8 cellular contexts compared by ENCODE assay signal in genomic region chr1:50977575-50978143, GRCh38.
DNase-seq lines count a peak whose midpoint lies in the region; TF ChIP-seq lines count a peak whose summit lies in the region.

No MANE protein-coding gene starts in this region.

- H3K27me3 Mint-ChIP-seq in activated naive CD4-positive, alpha-beta T cell treated with anti-CD3 and anti-CD28 coated beads, Interleukin-2, amount 10 ng/mL, durations not matched to agents 7 days and 5 days: peaks cover 34% of the 10 kb centered on the region

- no peak for TF ChIP-seq CTCF in NB4 (IDR thresholded peaks at IDR 0.05; ENCODE audit: low read depth, low read length)
- TF ChIP-seq CTCF in neutrophil (IDR thresholded peaks at IDR 0.05): no peak

- peaks cover 47% of the 10 kb centered on the region for H3K4me1 Mint-ChIP-seq in activated naive CD4-positive, alpha-beta T cell treated with anti-CD3 and anti-CD28 coated beads, Interleukin-2, amount 10 ng/mL, durations not matched to agents 7 days and 5 days

- peaks cover 22 to 26% of the 10 kb centered on the region in 2 experiments for H3K4me1 ChIP-seq in neutrophil (ENCODE audit: control insufficient read depth in 1 of 2, insufficient read depth in 1 of 2, low read depth in 1 of 2, low read length in 1 of 2)

- H3K36me3 Mint-ChIP-seq in activated naive CD4-positive, alpha-beta T cell treated with anti-CD3 and anti-CD28 coated beads, Interleukin-2, amount 10 ng/mL, durations not matched to agents 7 days and 5 days: peaks cover 36% of the 10 kb centered on the region

- H3K4me3 ChIP-seq in NB4 (ENCODE audit: low read depth, low read length): peak overlapping the region; percentile 79
- H3K4me3 ChIP-seq in neutrophil (ENCODE audit: low read depth in 1 of 2, low read length in 1 of 2): peak overlapping the region; percentile 68 to 84

- H3K4me3 Mint-ChIP-seq in activated naive CD4-positive, alpha-beta T cell treated with anti-CD3 and anti-CD28 coated beads, Interleukin-2, amount 10 ng/mL, durations not matched to agents 7 days and 5 days: peak overlapping the region; percentile 78

- no peaks in the 10 kb centered on the region for H3K36me3 ChIP-seq in neutrophil

- H3K27ac Mint-ChIP-seq in activated naive CD4-positive, alpha-beta T cell treated with anti-CD3 and anti-CD28 coated beads, Interleukin-2, amount 10 ng/mL, durations not matched to agents 7 days and 5 days: peak overlapping the region; percentile 68

- no peaks in the 10 kb centered on the region for H3K9me3 ChIP-seq in neutrophil

- DNase-seq in activated gamma-delta T cell (lab: John Stamatoyannopoulos, UW) (peak; percentile 22), activated gamma-delta T cell treated with Interleukin-2 at 50 U/mL for 16 hours (no peak), HCEC 1CT (peak; percentile 67), NB4 (ENCODE audit: low read depth) (peak; percentile 67), germinal center (ENCODE audit: low spot score) (peak; percentile 64), NCI-H1048 (lab: John Stamatoyannopoulos, UW) (no peak)
- DNase-seq in activated naive CD4-positive, alpha-beta T cell treated with anti-CD3 and anti-CD28 coated beads, Interleukin-2, amount 10 ng/mL, durations not matched to agents 7 days and 5 days: peak; percentile 47

- H3K9me3 Mint-ChIP-seq in activated naive CD4-positive, alpha-beta T cell treated with anti-CD3 and anti-CD28 coated beads, Interleukin-2, amount 10 ng/mL, durations not matched to agents 7 days and 5 days: no peaks in the 10 kb centered on the region

- peak; percentile 49 for TF ChIP-seq POLR2A in NB4 (IDR thresholded peaks at IDR 0.05; ENCODE audit: extremely low read depth, insufficient read length)

- peak overlapping the region; percentile 48 for H3K27ac ChIP-seq in neutrophil

- CTCF ChIA-PET in activated naive CD4-positive, alpha-beta T cell treated with anti-CD3 and anti-CD28 coated beads, Interleukin-2, amount 10 ng/mL, durations not matched to agents 7 days and 5 days (lab: Charles Lee): interaction anchor here (1.9 kb wide), 1 partner anchor 9 kb away, joined by 8 read pairs; no protein-coding TSS in a partner anchor

- peaks cover 68% of the 10 kb centered on the region for H3K27me3 ChIP-seq in neutrophil

Comparison
In these comparisons a context has a peak if more than half of its experiments do, and no peak if none do; other contexts are left out.
1. DNase-seq: peak in activated gamma-delta T cell (single experiment), HCEC 1CT (single experiment), NB4 (single experiment), activated naive CD4-positive, alpha-beta T cell treated with anti-CD3 and anti-CD28 coated beads, Interleukin-2, amount 10 ng/mL, durations not matched to agents 7 days and 5 days (single experiment) and germinal center (single experiment); none in activated gamma-delta T cell treated with Interleukin-2 at 50 U/mL for 16 hours (single experiment) and NCI-H1048 (single experiment).